ENCODE assay signal across 8 cellular contexts in the genomic region with DNA sequence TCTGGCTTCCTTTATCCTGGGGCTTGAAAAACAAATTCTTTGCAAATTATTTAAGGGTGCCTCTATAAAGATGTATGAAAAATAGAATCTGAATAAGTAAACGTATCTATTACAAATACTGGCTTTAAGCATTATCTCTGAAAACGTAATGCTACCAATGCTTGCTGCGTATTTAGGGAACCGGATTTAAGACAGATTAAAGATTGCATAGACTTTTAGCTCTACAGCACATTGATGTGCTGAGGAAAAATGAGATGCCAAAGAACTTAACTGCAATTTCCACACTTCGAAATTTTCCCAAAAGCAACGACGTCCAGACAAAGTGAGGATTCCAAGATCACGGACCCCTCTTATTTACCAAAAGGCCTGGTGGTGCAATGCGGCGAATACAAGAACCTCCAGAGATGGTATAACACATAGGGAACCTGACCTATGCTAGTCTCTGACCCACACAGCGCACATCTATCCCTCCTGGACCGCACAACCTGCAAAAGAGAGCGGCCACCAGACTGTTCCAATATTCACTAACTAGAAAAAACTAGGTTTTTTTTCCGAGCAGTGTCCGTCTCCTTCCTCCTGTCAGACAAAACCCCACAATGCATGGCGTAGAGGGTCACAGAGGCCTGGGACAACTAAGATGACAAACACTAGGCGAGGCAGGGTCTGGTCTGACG. TPM values are rescaled to one million over a fixed set of nuclear protein-coding genes. Genes with fewer than 3 reads are reported as not detected.
A peak's percentile ranks its signal among the peaks of the same experiment; 100 is the strongest.
DNase-seq lines count a peak whose midpoint lies in the region; ATAC-seq and TF ChIP-seq lines count a peak whose summit lies in the region.

No MANE protein-coding gene starts in this region.

- H4K12ac ChIP-seq in trophoblast cell (ENCODE audit: low read depth, low read length) = peak overlapping the region; percentile 14

- ATAC-seq in HG02870 (IDR thresholded peaks at IDR 0.05; ENCODE audit: unreplicated experiment) = peak; percentile 23

- peak overlapping the region; percentile 18 for H2BK120ac ChIP-seq in trophoblast cell (ENCODE audit: insufficient read depth, low read length, poor library complexity)

- H4K20me1 ChIP-seq in fibroblast of lung (ENCODE audit: control insufficient read depth, extremely low read depth, insufficient read depth, low read length) = no peaks in the 10 kb centered on the region

- no peak for TF ChIP-seq POLR2A in Peyer's patch (IDR thresholded peaks at IDR 0.05)

- H3K23ac ChIP-seq in trophoblast cell (ENCODE audit: low read length) = no peak overlapping the region

- no peak for TF ChIP-seq CTCF in Peyer's patch (IDR thresholded peaks at IDR 0.05)
- no peak for TF ChIP-seq CTCF in fibroblast of lung (conservative IDR thresholded peaks at IDR 0.05 in 1 of 2, IDR thresholded peaks at IDR 0.05 in 1 of 2; ENCODE audit: low read depth in 1 of 2, low read length in 2 of 2)

- peak overlapping the region; percentile 85 for H4K91ac ChIP-seq in trophoblast cell (ENCODE audit: low read depth, low read length)

- H3K4ac ChIP-seq in trophoblast cell (ENCODE audit: low read depth, low read length) = peak overlapping the region; percentile 19

- peak overlapping the region; percentile 82 for H2BK5ac ChIP-seq in trophoblast cell (ENCODE audit: low read depth, low read length, poor library complexity)

- H3K18ac ChIP-seq in trophoblast cell (ENCODE audit: low read length) = peak overlapping the region; percentile 66

- WGBS in trophoblast cell (ENCODE audit: extremely low coverage, insufficient coverage, insufficient read length) = no CpG with 5 or more reads among the region's 18 CpGs

- H3K27me3 ChIP-seq in Peyer's patch = no peaks in the 10 kb centered on the region
- no peaks in the 10 kb centered on the region for H3K27me3 ChIP-seq in fibroblast of lung (ENCODE audit: control insufficient read depth, insufficient read depth, low read length)
- no peaks in the 10 kb centered on the region for H3K27me3 ChIP-seq in trophoblast cell (ENCODE audit: insufficient read depth, low read length)

- H4K8ac ChIP-seq in trophoblast cell (ENCODE audit: low read depth, low read length) = peak overlapping the region; percentile 91

- H3K4me2 ChIP-seq in fibroblast of lung (ENCODE audit: extremely low read depth, insufficient read depth, low read length) = peak overlapping the region; percentile 61
- H3K4me2 ChIP-seq in trophoblast cell (ENCODE audit: low read length) = peak overlapping the region; percentile 88

- peak overlapping the region; percentile 90 for H3K14ac ChIP-seq in trophoblast cell (ENCODE audit: low read length)

- H3K4me1 ChIP-seq in Peyer's patch (peaks cover 0 to 23% (median 0%) of the 10 kb centered on the region in 4 donors), fibroblast of lung (ENCODE audit: control insufficient read depth, extremely low read depth, insufficient read depth, low read length) (no peaks in the 10 kb centered on the region), trophoblast cell (ENCODE audit: control insufficient read depth in 1 of 2, insufficient read depth in 2 of 2, low read length in 2 of 2) (peaks cover 0 to 2% of the 10 kb centered on the region in 2 experiments)

- no peak overlapping the region for H2BK12ac ChIP-seq in trophoblast cell (ENCODE audit: low read length)

- DNase-seq in NCI-H82 (lab: John Stamatoyannopoulos, UW) (peak; percentile 47), NCI-H82 treated with DMSO at 0.1 percent for 48 hours (lab: John Stamatoyannopoulos, UW; ENCODE audit: unreplicated experiment) (no peak), Peyer's patch (no peak), fibroblast of lung (ENCODE audit: low read depth in 2 of 2) (peak in 1 of 2 donors; percentile 17), trophoblast cell (no peak), SW 1271 (lab: John Stamatoyannopoulos, UW) (no peak), NCI-H1048 (lab: John Stamatoyannopoulos, UW) (no peak)

- H3K79me2 ChIP-seq in fibroblast of lung (ENCODE audit: control insufficient read depth, insufficient read depth, low read length) = peaks cover 24% of the 10 kb centered on the region
- H3K79me2 ChIP-seq in trophoblast cell (ENCODE audit: control insufficient read depth, insufficient read depth, low read length, poor library complexity) = peaks cover 5% of the 10 kb centered on the region

- peaks cover 0 to 19% (median 0%) of the 10 kb centered on the region in 3 donors for H3K36me3 ChIP-seq in Peyer's patch
- peaks cover 6% of the 10 kb centered on the region for H3K36me3 ChIP-seq in fibroblast of lung (ENCODE audit: control insufficient read depth, insufficient read depth, low read length)
- H3K36me3 ChIP-seq in trophoblast cell (ENCODE audit: control insufficient read depth in 1 of 2, insufficient read depth in 2 of 2, low read length in 2 of 2) = peaks cover 9 to 15% of the 10 kb centered on the region in 2 experiments

- H3K9ac ChIP-seq in fibroblast of lung (ENCODE audit: insufficient read depth, low read length) (peak overlapping the region; percentile 70), trophoblast cell (ENCODE audit: low read length) (peak overlapping the region; percentile 93)

- peak overlapping the region; percentile 84 to 98 (median 90) for H3K27ac ChIP-seq in Peyer's patch
- H3K27ac ChIP-seq in fibroblast of lung (ENCODE audit: insufficient read depth, low read length) = peak overlapping the region; percentile 94
- H3K27ac ChIP-seq in trophoblast cell (ENCODE audit: low read depth, low read length) = peak overlapping the region; percentile 91

- H3K79me1 ChIP-seq in trophoblast cell (ENCODE audit: low read length) = peaks cover 6% of the 10 kb centered on the region

- H3K4me3 ChIP-seq in Peyer's patch (peak overlapping the region; percentile 60 to 92 (median 69)), fibroblast of lung (replicated peaks in 1 of 4; ENCODE audit: control extremely low read depth in 1 of 4, insufficient read depth in 1 of 4, low read depth in 3 of 4, low read length in 4 of 4) (peak overlapping the region; percentile 89 to 100 (median 98)), trophoblast cell (ENCODE audit: low read depth, low read length) (peak overlapping the region; percentile 86)

- H2AFZ ChIP-seq in fibroblast of lung (ENCODE audit: low read length) = peak overlapping the region; percentile 99
- H2AFZ ChIP-seq in trophoblast cell (ENCODE audit: insufficient read depth, low read length, poor library complexity) = peak overlapping the region; percentile 94

- no peaks in the 10 kb centered on the region for H3K9me3 ChIP-seq in Peyer's patch
- no peaks in the 10 kb centered on the region for H3K9me3 ChIP-seq in fibroblast of lung (ENCODE audit: control insufficient read depth, insufficient read depth, low read depth, low read length)
- no peaks in the 10 kb centered on the region for H3K9me3 ChIP-seq in trophoblast cell (ENCODE audit: insufficient read depth, low read depth, low read length)

- H2AK5ac ChIP-seq in trophoblast cell (ENCODE audit: low read length) = no peak overlapping the region

RNA-seq across cellular contexts. Expression of gene PHF14, which starts 34.3 kb away (rescaled TPM):
- 100 to 1,000 TPM in 1 of 4 donors, 10 to 100 TPM in 3; 26.6 to 172 (median 42.9) TPM for total RNA-seq in Peyer's patch
- total RNA-seq in fibroblast of lung = 29.6 and 29.8 TPM in 2 replicates
- 17.1 and 18.8 TPM in 2 replicates for polyA plus RNA-seq in fibroblast of lung
- 12.7 and 15.3 TPM in 2 replicates for polyA plus RNA-seq in fibroblast of lung (2012)
- polyA minus RNA-seq in fibroblast of lung (ENCODE audit: low replicate concordance) = 1.5 and 6.9 TPM in 2 replicates
- 33.5 and 36.2 TPM in 2 replicates for polyA plus RNA-seq in trophoblast cell (2013)
